Comparison of ENCODE assay signal across 29 cellular contexts in genomic region chr5:73620335-73620687, GRCh38. TPM values are rescaled to one million over a fixed set of nuclear protein-coding genes. Genes with fewer than 3 reads are reported as not detected.
"Had no signal": no experiment of that assay in that cellular context is flagged by ENCODE, and none has a peak within 500 bp of the region (broad histone marks: within the 10 kb centered on the region; RNA-seq: fewer than 3 reads in every experiment).

No MANE protein-coding gene starts in this region.

- H3K36me3 ChIP-seq: adrenal gland, SJSA1 had no signal

- H3K4me2 ChIP-seq: SK-N-SH had no signal

- ATAC-seq: activated CD8-positive, alpha-beta T cell treated with anti-CD3 and anti-CD28 coated beads for 36 hours; activated naive CD4-positive, alpha-beta T cell treated with anti-CD3 and anti-CD28 coated beads, Interleukin-2, amount 50 U/mL, for 72 hours; activated T-cell treated with anti-CD3 and anti-CD28 coated beads, Interleukin-2, amount 50 U/mL, for 4 hours; body of pancreas; T-cell had no signal

- H3K27ac ChIP-seq: adrenal gland, body of pancreas, SJSA1 had no signal

- H3K9me3 ChIP-seq: adrenal gland, body of pancreas, SJSA1, SK-N-SH had no signal

- H3K9ac ChIP-seq: SK-N-SH had no signal

- H3K4me3 ChIP-seq: adrenal gland, body of pancreas, SJSA1 had no signal

- H3K27me3 ChIP-seq: adrenal gland, body of pancreas, SJSA1 had no signal

- DNase-seq: activated CD4-positive, alpha-beta T cell treated with anti-CD3 and anti-CD28 coated beads, Interleukin-2, amount 10 ng/mL, durations not matched to agents 24 days and 14 days; activated CD4-positive, alpha-beta T cell treated with anti-CD3 and anti-CD28 coated beads, Interleukin-2, amount 50 U/mL, for 4 hours; activated CD8-positive, alpha-beta T cell treated with anti-CD3 and anti-CD28 coated beads for 36 hours; activated gamma-delta T cell treated with Interleukin-2 at 50 U/mL for 16 hours; activated naive CD4-positive, alpha-beta T cell treated with anti-CD3 and anti-CD28 coated beads for 36 hours; activated T-cell treated with anti-CD3 and anti-CD28 coated beads for 4 hours; activated T-cell treated with anti-CD3 and anti-CD28 coated beads, Interleukin-2, amount 50 U/mL, for 4 hours; adrenal gland; body of pancreas; caudate nucleus; cerebellar nuclear complex; MM.1S; MV-4-11; NCI-H1092; NCI-H1436 treated with DMSO at 0.1 percent for 48 hours; NCI-H2029; NCI-H2107; NCI-H510A; NCI-H526; NCI-H748 treated with DMSO at 0.1 percent for 48 hours; NK-92 treated with Interleukin-12 subunit alpha and Interleukin-12 subunit beta, amount 100 ng/mL, for 24 hours; SHP77; SK-N-SH; T-cell; T1000 had no signal

RNA-seq across cellular contexts. Expression of gene ARHGEF28, which starts 5.7 kb away (rescaled TPM):
- total RNA-seq: activated CD8-positive, alpha-beta memory T cell treated with anti-CD3 and anti-CD28 coated beads for 36 hours; activated naive CD4-positive, alpha-beta T cell treated with anti-CD3 and anti-CD28 coated beads for 36 hours; T-helper 2 cell treated with Interferon-gamma antibody and Interleukin-4, amounts not matched to agents 100 ng/mL and 5 ng/mL, for 36 hours had no signal
